Comparison of ENCODE assay signal across 10 cellular contexts in the genomic region with DNA sequence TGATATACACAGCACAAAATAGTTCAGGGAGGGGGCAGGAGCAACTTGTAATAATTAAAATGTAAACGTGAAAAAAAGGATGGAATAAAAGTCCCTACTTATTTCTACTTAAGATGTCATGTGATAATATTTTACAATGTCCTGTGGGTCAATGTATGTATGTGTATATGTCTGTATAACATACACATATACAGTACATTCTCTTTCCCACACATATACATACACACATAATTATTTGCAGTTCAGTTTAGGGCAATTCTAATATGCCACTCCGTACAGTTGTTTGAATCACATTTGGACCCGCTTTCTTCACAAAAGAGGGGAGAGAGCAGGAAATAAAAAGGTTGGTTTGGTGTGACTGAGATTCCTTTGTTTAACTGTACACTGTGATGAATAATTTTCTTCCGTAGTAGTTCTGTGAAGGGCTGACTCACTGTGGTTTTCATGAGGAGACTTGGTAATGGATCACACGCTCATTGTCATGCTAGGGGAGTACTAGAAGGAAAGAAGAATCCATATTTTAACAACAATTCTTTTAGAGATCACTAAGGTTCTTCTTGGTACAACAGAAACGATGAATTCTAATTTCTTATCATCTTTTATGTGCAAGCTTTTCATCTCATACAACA. TPM values are rescaled to one million over a fixed set of nuclear protein-coding genes. Genes with fewer than 3 reads are reported as not detected.
DNase-seq lines count a peak whose midpoint lies in the region; ATAC-seq, FAIRE-seq and TF ChIP-seq lines count a peak whose summit lies in the region.
"Had no signal": no experiment of that assay in that cellular context is flagged by ENCODE, and none has a peak within 500 bp of the region (broad histone marks: within the 10 kb centered on the region; RNA-seq: fewer than 3 reads in every experiment).

No MANE protein-coding gene starts in this region.

- in situ Hi-C loops in K562 (cut with MboI): loop anchor here (10.0 kb wide), 1 partner anchor 425 kb away; no protein-coding TSS in a partner anchor

- TF ChIP-seq RAD21 in K562 (CRISPR knock-in tag; conservative IDR thresholded peaks at IDR 0.05 in 1 of 2, IDR thresholded peaks at IDR 0.05 in 1 of 2): no peak

- intact Hi-C loops in K562 (cut with micrococcal nuclease) (loop anchor here (10.0 kb wide), 1 partner anchor 85 kb away; no protein-coding TSS in a partner anchor), body of pancreas (cut with DNase I) (no loop called here), left ventricle myocardium superior (cut with micrococcal nuclease) (loop anchor here (10.0 kb wide), 1 partner anchor 805 kb away; no protein-coding TSS in a partner anchor)

- H3K4me1 ChIP-seq in K562 (replicated peaks in 1 of 2; ENCODE audit: control insufficient read depth in 2 of 2, insufficient read depth in 2 of 2, low read length in 2 of 2) (peaks cover 0 to 8% of the 10 kb centered on the region in 2 experiments; a peak in 3 of 5 replicates), body of pancreas (no peaks in the 10 kb centered on the region)
- H3K4me1 ChIP-seq: psoas muscle had no signal

- CTCF ChIA-PET in K562 (lab: Yijun Ruan, JAX; ENCODE audit: low intra/inter-chr PET ratio): no interaction called here

- TF ChIP-seq POLR2A in K562 (conservative IDR thresholded peaks at IDR 0.05): no peak
- TF ChIP-seq POLR2A in body of pancreas (IDR thresholded peaks at IDR 0.05): no peak

- peak overlapping the region; percentile 11; the same call in 1 of the 2 replicates for H2AFZ ChIP-seq in K562 (ENCODE audit: low read depth, low read length)

- TF ChIP-seq CTCF in K562 (IDR thresholded peaks at IDR 0.05 in 2 of 3, conservative IDR thresholded peaks at IDR 0.05 in 1 of 3; ENCODE audit: insufficient read depth in 2 of 3, low read depth in 1 of 3, low read length in 3 of 3): no peak
- no peak for TF ChIP-seq CTCF in osteocyte (IDR thresholded peaks at IDR 0.05)
- TF ChIP-seq CTCF in body of pancreas (IDR thresholded peaks at IDR 0.05): no peak

- no peaks in the 10 kb centered on the region for H3K9me3 ChIP-seq in K562 (replicated peaks; ENCODE audit: control insufficient read depth, insufficient read depth, low read depth, low read length)
- no peaks in the 10 kb centered on the region for H3K9me3 ChIP-seq in body of pancreas
- H3K9me3 ChIP-seq: psoas muscle had no signal

- H3K27ac ChIP-seq in K562 (ENCODE audit: extremely low read depth, low read depth, low read length): peak overlapping the region; percentile 33; the same call in 1 of the 3 replicates
- H3K27ac ChIP-seq in body of pancreas: no peak overlapping the region
- H3K27ac ChIP-seq: psoas muscle had no signal

- H3K9me3 Mint-ChIP-seq in osteocyte (ENCODE audit: unreplicated experiment): no peaks in the 10 kb centered on the region

- 0 out of 3 replicates have a peak, but pooled peaks cover 5% of the 10 kb centered on the region for H3K36me3 ChIP-seq in K562 (ENCODE audit: control insufficient read depth, insufficient read depth, low read length)
- H3K36me3 ChIP-seq in body of pancreas (replicated peaks in 1 of 2; ENCODE audit: insufficient read depth in 1 of 2, low read depth in 2 of 2): peaks cover 0 to 3% of the 10 kb centered on the region in 2 donors

- no peaks in the 10 kb centered on the region for H3K27me3 Mint-ChIP-seq in osteocyte (ENCODE audit: unreplicated experiment)

- TSS peak; percentile 35 for BruUV-seq in K562 (replicated peaks; lab: Mats Ljungman, UMichigan)

- ATAC-seq in GM19463 (IDR thresholded peaks at IDR 0.05; ENCODE audit: unreplicated experiment) (peak; percentile 83), K562 (peak; percentile 85), body of pancreas (no peak), left ventricle myocardium superior (no peak), GM18519 (IDR thresholded peaks at IDR 0.05; ENCODE audit: low FRiP score, unreplicated experiment) (no peak), HG03045 (IDR thresholded peaks at IDR 0.05; ENCODE audit: unreplicated experiment) (no peak)
- ATAC-seq: psoas muscle had no signal

- no peak overlapping the region for H3K4me3 Mint-ChIP-seq in osteocyte (ENCODE audit: unreplicated experiment)

- FAIRE-seq in K562 (lab: Jason Lieb, UNC): no peak

- H4K20me1 ChIP-seq in K562 (replicated peaks; ENCODE audit: control insufficient read depth, insufficient read depth, low read length): no peaks in the 10 kb centered on the region

- no peaks in the 10 kb centered on the region for H3K79me2 ChIP-seq in K562 (ENCODE audit: control insufficient read depth, insufficient read depth, low read length)

- H3K4me2 ChIP-seq in K562 (ENCODE audit: insufficient read depth, low read length): no peak overlapping the region; the same call in 1 of the 2 replicates

- H3K9ac ChIP-seq in K562 (ENCODE audit: insufficient read depth in 1 of 2, low read depth in 2 of 2, low read length in 2 of 2): no peak overlapping the region

- H3K36me3 Mint-ChIP-seq in osteocyte (ENCODE audit: unreplicated experiment): peaks cover 16% of the 10 kb centered on the region

- POLR2A ChIA-PET in K562 (lab: Yijun Ruan, JAX): no interaction called here

- H3K4me3 ChIP-seq in K562: no peak overlapping the region
- H3K4me3 ChIP-seq in body of pancreas: no peak overlapping the region
- H3K4me3 ChIP-seq: psoas muscle had no signal

- 36% methylated on average over 6 of the region's 6 CpGs for WGBS in K562 (ENCODE audit: insufficient coverage, low coverage, missing lambda C conversion rate)
- WGBS in body of pancreas, 2 donors: 65 to 79% methylated on average over 6 of the region's 6 CpGs

- DNase-seq in MV-4-11 (lab: John Stamatoyannopoulos, UW) (peak; percentile 73), K562 (ENCODE audit: extremely low read depth in 1 of 4, low spot score in 3 of 4) (peak in 2 of 4 experiments; percentile 29 to 41), osteocyte (ENCODE audit: extremely low spot score, unreplicated experiment) (no peak), body of pancreas (no peak), left ventricle myocardium superior (no peak)
- DNase-seq: psoas muscle had no signal

- no peaks in the 10 kb centered on the region for H3K9me1 ChIP-seq in K562 (ENCODE audit: control insufficient read depth, insufficient read depth, low read length)

- no peaks in the 10 kb centered on the region for H3K27me3 ChIP-seq in K562 (ENCODE audit: control insufficient read depth in 2 of 2, insufficient read depth in 2 of 2, low read length in 2 of 2)
- no peaks in the 10 kb centered on the region for H3K27me3 ChIP-seq in body of pancreas

- TF ChIP-seq EP300 in K562 (IDR thresholded peaks at IDR 0.05; ENCODE audit: low read length): no peak

- peak overlapping the region; percentile 95 for H3K27ac Mint-ChIP-seq in osteocyte (ENCODE audit: unreplicated experiment)

- H3K4me1 Mint-ChIP-seq in osteocyte (ENCODE audit: unreplicated experiment): peaks cover 42% of the 10 kb centered on the region

TF ChIP-seq in K562, 482 proteins besides CTCF, POLR2A, EP300 and RAD21 (continues in another document):
- TF ChIP-seq FOSL1 (tag; conservative IDR thresholded peaks at IDR 0.05): peak; percentile 72
- TF ChIP-seq, protein P1, sequence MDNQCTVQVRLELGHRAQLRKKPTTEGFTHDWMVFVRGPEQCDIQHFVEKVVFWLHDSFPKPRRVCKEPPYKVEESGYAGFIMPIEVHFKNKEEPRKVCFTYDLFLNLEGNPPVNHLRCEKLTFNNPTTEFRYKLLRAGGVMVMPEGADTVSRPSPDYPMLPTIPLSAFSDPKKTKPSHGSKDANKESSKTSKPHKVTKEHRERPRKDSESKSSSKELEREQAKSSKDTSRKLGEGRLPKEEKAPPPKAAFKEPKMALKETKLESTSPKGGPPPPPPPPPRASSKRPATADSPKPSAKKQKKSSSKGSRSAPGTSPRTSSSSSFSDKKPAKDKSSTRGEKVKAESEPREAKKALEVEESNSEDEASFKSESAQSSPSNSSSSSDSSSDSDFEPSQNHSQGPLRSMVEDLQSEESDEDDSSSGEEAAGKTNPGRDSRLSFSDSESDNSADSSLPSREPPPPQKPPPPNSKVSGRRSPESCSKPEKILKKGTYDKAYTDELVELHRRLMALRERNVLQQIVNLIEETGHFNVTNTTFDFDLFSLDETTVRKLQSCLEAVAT (IDR thresholded peaks at IDR 0.05): 0 out of 4 replicates have a peak, but pooled peaks of 1 of the 2 experiments have one; percentile 19
- no peak for TF ChIP-seq ILF3 (IDR thresholded peaks at IDR 0.05; ENCODE audit: borderline replicate concordance)
- peak; percentile 57; the same call in 1 of the 2 replicates for TF ChIP-seq BACH1 (tag; IDR thresholded peaks at IDR 0.05)
- peak; percentile 47; the same call in 1 of the 2 replicates for TF ChIP-seq MAFF (IDR thresholded peaks at IDR 0.05; ENCODE audit: low read length)
- TF ChIP-seq ZNF766 (CRISPR knock-in tag; conservative IDR thresholded peaks at IDR 0.05): 0 out of 2 replicates have a peak, but pooled peaks have one; percentile 18

RNA-seq across cellular contexts. Expression of a gene that starts 26.2 kb away (rescaled TPM):
- total RNA-seq in K562 (2011; cell fraction: chromatin; rRNA removed; ENCODE audit: low replicate concordance): not detected in 2 replicates
- not detected in 2 replicates for total RNA-seq in K562 (2011; cell fraction: nucleolus; rRNA removed)
- total RNA-seq in K562 (2011; cell fraction: nucleoplasm; rRNA removed): not detected in 2 replicates
- total RNA-seq in K562 (2014; rRNA removed) (not detected in 2 replicates), K562 (2014; rRNA removed; fragmentation: Illumina TruSeq; extraction: Trizol) (not detected in 2 replicates), K562 (2015; rRNA removed; fragmentation: Illumina TruSeq; extraction: Trizol) (not detected in 2 replicates), K562 (2021) (not detected in 2 replicates), osteocyte (not detected in 2 replicates), body of pancreas (not detected), left ventricle myocardium superior (not detected)
- polyA plus RNA-seq in K562 (2011; rRNA removed) (not detected in 2 replicates), K562 (2014; fragmentation: Illumina TruSeq; extraction: Trizol) (not detected in 2 replicates), K562 (2014; fragmentation: Nextera tagmentation; extraction: Ambion mirVana) (not detected), K562 (2014; rRNA removed) (0.03 TPM in 1 of 2 replicates, not detected in the other)
- not detected in 2 replicates for polyA plus RNA-seq in K562 (2011; cell fraction: cytosol; rRNA removed)
- polyA plus RNA-seq in K562 (2011; cell fraction: nucleus; rRNA removed): not detected in 2 replicates
- not detected in 2 replicates for polyA plus RNA-seq in K562 (2012)
- not detected in 2 replicates for polyA minus RNA-seq in K562 (2011; rRNA and poly(A)+ RNA removed)
- not detected in 2 replicates for polyA minus RNA-seq in K562 (2011; cell fraction: cytosol; rRNA and poly(A)+ RNA removed)
- not detected in 2 replicates for polyA minus RNA-seq in K562 (2011; cell fraction: nucleus; rRNA and poly(A)+ RNA removed)
- total RNA-seq: cardiac septum, psoas muscle had no signal
- polyA plus RNA-seq: psoas muscle had no signal

Comparison
In these comparisons a context has a peak if more than half of its experiments do, and no peak if none do; other contexts are left out.
1. ATAC-seq: peak in GM19463 (single experiment) and K562 (single experiment); none in body of pancreas (single experiment), left ventricle myocardium superior (single experiment), GM18519 (single experiment) and HG03045 (single experiment).